8 cellular contexts compared by ENCODE assay signal in genomic region chr10:130127612-130128607, GRCh38. TPM values are rescaled to one million over a fixed set of nuclear protein-coding genes. Genes with fewer than 3 reads are reported as not detected.
DNase-seq lines count a peak whose midpoint lies in the region; ATAC-seq and TF ChIP-seq lines count a peak whose summit lies in the region.

No MANE protein-coding gene starts in this region.

- TF ChIP-seq CTCF in fibroblast of mammary gland (conservative IDR thresholded peaks at IDR 0.05; ENCODE audit: control insufficient read depth, insufficient read depth, low read depth, low read length): peak; percentile 94
- TF ChIP-seq CTCF in nephron progenitor cell (IDR thresholded peaks at IDR 0.05): peak; percentile 82
- TF ChIP-seq CTCF in vagina (IDR thresholded peaks at IDR 0.05): peak; percentile 18 to 53 (median 51)

- no peaks in the 10 kb centered on the region for H3K27me3 ChIP-seq in vagina

- peak; percentile 98 for ATAC-seq in GM19455 (IDR thresholded peaks at IDR 0.05; ENCODE audit: unreplicated experiment)
- ATAC-seq in HG03432 (IDR thresholded peaks at IDR 0.05; ENCODE audit: unreplicated experiment): peak; percentile 98
- peak; percentile 92 to 94 for ATAC-seq in activated T-cell treated with anti-CD3 and anti-CD28 coated beads, Interleukin-2, amount 50 U/mL, for 4 hours

- no peaks in the 10 kb centered on the region for H3K9me3 ChIP-seq in vagina

- H3K36me3 ChIP-seq in vagina: no peaks in the 10 kb centered on the region

- H3K4me3 Mint-ChIP-seq in activated T-cell treated with anti-CD3 and anti-CD28 coated beads, Interleukin-2, amount 50 U/mL, for 4 hours: no peak overlapping the region
- no peak overlapping the region for H3K4me3 Mint-ChIP-seq in nephron progenitor cell

- DNase-seq in DMS53 treated with DMSO at 0.1 percent for 48 hours (lab: John Stamatoyannopoulos, UW; ENCODE audit: unreplicated experiment): peak; percentile 66
- peak; percentile 78 for DNase-seq in NCI-H82 (lab: John Stamatoyannopoulos, UW)
- peak; percentile 46 for DNase-seq in activated T-cell treated with anti-CD3 and anti-CD28 coated beads, Interleukin-2, amount 50 U/mL, for 4 hours
- peak; percentile 64 for DNase-seq in fibroblast of mammary gland (ENCODE audit: low read depth)
- DNase-seq in nephron progenitor cell: peak; percentile 69
- no peak for DNase-seq in vagina (ENCODE audit: extremely low spot score in 2 of 2)

- no peak overlapping the region for H3K27ac Mint-ChIP-seq in nephron progenitor cell

- H3K4me1 ChIP-seq in vagina: peaks cover 13% of the 10 kb centered on the region

- peaks cover 34% of the 10 kb centered on the region for H3K27me3 Mint-ChIP-seq in activated T-cell treated with anti-CD3 and anti-CD28 coated beads, Interleukin-2, amount 50 U/mL, for 4 hours (ENCODE audit: low read depth)
- H3K27me3 Mint-ChIP-seq in nephron progenitor cell (ENCODE audit: low read depth, poor library complexity): peaks cover 22% of the 10 kb centered on the region

- no peak for TF ChIP-seq POLR2A in vagina (IDR thresholded peaks at IDR 0.05)

- H3K4me1 Mint-ChIP-seq in activated T-cell treated with anti-CD3 and anti-CD28 coated beads, Interleukin-2, amount 50 U/mL, for 4 hours (ENCODE audit: low read depth): peaks cover 6% of the 10 kb centered on the region
- peaks cover 6% of the 10 kb centered on the region for H3K4me1 Mint-ChIP-seq in nephron progenitor cell

- H3K36me3 Mint-ChIP-seq in activated T-cell treated with anti-CD3 and anti-CD28 coated beads, Interleukin-2, amount 50 U/mL, for 4 hours (ENCODE audit: insufficient read depth): no peaks in the 10 kb centered on the region
- H3K36me3 Mint-ChIP-seq in nephron progenitor cell (ENCODE audit: low read depth): no peaks in the 10 kb centered on the region

- H3K9me3 Mint-ChIP-seq in activated T-cell treated with anti-CD3 and anti-CD28 coated beads, Interleukin-2, amount 50 U/mL, for 4 hours: no peaks in the 10 kb centered on the region
- H3K9me3 Mint-ChIP-seq in nephron progenitor cell: no peaks in the 10 kb centered on the region

- intact Hi-C loops in vagina (cut with DNase I): no loop called here

- H3K4me3 ChIP-seq in fibroblast of mammary gland (ENCODE audit: control insufficient read depth, low read depth, low read length) (no peak overlapping the region), vagina (no peak overlapping the region)

- no peak overlapping the region for H3K27ac ChIP-seq in vagina

RNA-seq across cellular contexts. Expression of gene GLRX3, which starts 8.3 kb away (rescaled TPM):
- total RNA-seq in activated T-cell treated with anti-CD3 and anti-CD28 coated beads, Interleukin-2, amount 50 U/mL, for 4 hours: 100 to 1,000 TPM; 170 to 178 (median 172) TPM
- 41.3 TPM for total RNA-seq in vagina

RNA-seq across cellular contexts. Expression of gene C10orf143, which starts 17.3 kb away (rescaled TPM):
- total RNA-seq in activated T-cell treated with anti-CD3 and anti-CD28 coated beads, Interleukin-2, amount 50 U/mL, for 4 hours: 1 to 10 TPM; 3.0 to 4.5 (median 4.2) TPM
- 0.74 TPM for total RNA-seq in vagina

Comparison
In these comparisons a context has a peak if more than half of its experiments do, and no peak if none do; other contexts are left out.
1. DNase-seq: peak in DMS53 treated with DMSO at 0.1 percent for 48 hours (single experiment), NCI-H82 (single experiment), activated T-cell treated with anti-CD3 and anti-CD28 coated beads, Interleukin-2, amount 50 U/mL, for 4 hours (single experiment), fibroblast of mammary gland (single experiment) and nephron progenitor cell (single experiment); none in vagina (0 of 2).
2. Peak in every context shown above with its lines, with median percentiles within 50 percentile points of each other: ATAC-seq and CTCF ChIP-seq.